Comparison of ENCODE assay signal across 8 cellular contexts in the genomic region with DNA sequence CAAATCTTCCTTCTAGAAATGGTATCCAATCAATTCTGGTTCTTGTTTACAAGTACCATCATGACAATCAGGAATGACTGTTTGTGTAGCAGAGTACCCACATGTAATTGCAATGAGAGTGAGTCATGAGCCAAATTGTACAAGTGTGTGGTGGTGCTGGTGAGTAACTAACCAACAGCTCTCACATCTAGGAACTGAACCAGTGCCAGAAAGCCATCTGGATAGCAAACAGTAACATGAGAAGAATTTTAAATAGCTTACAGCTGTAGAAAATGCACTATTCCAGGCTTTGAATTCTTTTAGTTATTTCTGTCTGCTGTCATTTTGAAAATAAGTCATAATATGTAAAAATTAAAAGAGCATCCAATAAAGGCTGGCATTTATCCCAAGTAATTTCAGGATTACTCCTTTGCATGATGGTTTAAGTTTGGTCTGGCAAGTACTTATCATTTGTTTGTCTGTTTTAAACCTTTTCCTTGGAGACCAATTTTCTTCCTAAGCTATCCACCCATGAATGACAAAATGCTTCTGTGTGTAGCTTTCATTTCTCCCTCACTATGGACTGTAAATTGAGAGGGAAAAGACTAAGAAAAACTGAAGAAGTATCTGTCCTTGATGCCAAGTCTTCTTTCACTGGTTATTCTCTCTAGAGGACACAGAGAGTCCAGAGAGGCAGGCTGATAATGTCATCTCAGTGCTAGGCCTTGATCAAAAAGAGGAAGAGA.
DNase-seq lines count a peak whose midpoint lies in the region; ATAC-seq and TF ChIP-seq lines count a peak whose summit lies in the region.

No MANE protein-coding gene starts in this region.

- H3K9me3 Mint-ChIP-seq in T-helper 2 cell treated with Interferon-gamma antibody and Interleukin-4, amounts not matched to agents 5 μg/mL and 100 μg/mL, for 36 hours: peaks cover 6% of the 10 kb centered on the region
- no peaks in the 10 kb centered on the region for H3K9me3 Mint-ChIP-seq in osteocyte (ENCODE audit: unreplicated experiment)

- no peak overlapping the region for H3K27ac Mint-ChIP-seq in T-helper 2 cell treated with Interferon-gamma antibody and Interleukin-4, amounts not matched to agents 5 μg/mL and 100 μg/mL, for 36 hours
- H3K27ac Mint-ChIP-seq in osteocyte (ENCODE audit: unreplicated experiment): peak overlapping the region; percentile 87

- no peak for ATAC-seq in HG02840 (IDR thresholded peaks at IDR 0.05; ENCODE audit: low FRiP score, unreplicated experiment)

- no peak for TF ChIP-seq CTCF in fibroblast of the aortic adventitia (IDR thresholded peaks at IDR 0.05; ENCODE audit: insufficient read depth, low read length)
- no peak for TF ChIP-seq CTCF in osteocyte (IDR thresholded peaks at IDR 0.05)

- peaks cover 19% of the 10 kb centered on the region for H3K4me1 Mint-ChIP-seq in T-helper 2 cell treated with Interferon-gamma antibody and Interleukin-4, amounts not matched to agents 5 μg/mL and 100 μg/mL, for 36 hours (ENCODE audit: low read depth)
- H3K4me1 Mint-ChIP-seq in osteocyte (ENCODE audit: unreplicated experiment): peaks cover 40% of the 10 kb centered on the region

- no peak overlapping the region for H3K4me3 ChIP-seq in fibroblast of the aortic adventitia (ENCODE audit: low read depth, low read length)

- peaks cover 11% of the 10 kb centered on the region for H3K36me3 Mint-ChIP-seq in T-helper 2 cell treated with Interferon-gamma antibody and Interleukin-4, amounts not matched to agents 5 μg/mL and 100 μg/mL, for 36 hours (ENCODE audit: low read depth)
- no peaks in the 10 kb centered on the region for H3K36me3 Mint-ChIP-seq in osteocyte (ENCODE audit: unreplicated experiment)

- no peak overlapping the region for H3K4me3 Mint-ChIP-seq in T-helper 2 cell treated with Interferon-gamma antibody and Interleukin-4, amounts not matched to agents 5 μg/mL and 100 μg/mL, for 36 hours
- H3K4me3 Mint-ChIP-seq in osteocyte (ENCODE audit: unreplicated experiment): peak overlapping the region; percentile 9

- no peaks in the 10 kb centered on the region for H3K27me3 Mint-ChIP-seq in T-helper 2 cell treated with Interferon-gamma antibody and Interleukin-4, amounts not matched to agents 5 μg/mL and 100 μg/mL, for 36 hours (ENCODE audit: low read depth)
- no peaks in the 10 kb centered on the region for H3K27me3 Mint-ChIP-seq in osteocyte (ENCODE audit: unreplicated experiment)

- DNase-seq in D341Med (ENCODE audit: low spot score) (peak; percentile 50), H4 (ENCODE audit: low spot score) (peak; percentile 99), NCI-H128 (lab: John Stamatoyannopoulos, UW; ENCODE audit: unreplicated experiment) (peak; percentile 97), fibroblast of the aortic adventitia (ENCODE audit: low read depth) (peak; percentile 100), osteocyte (ENCODE audit: extremely low spot score, unreplicated experiment) (no peak), SK-N-DZ (ENCODE audit: low spot score) (no peak)
- peak; percentile 42 for DNase-seq in T-helper 2 cell treated with Interferon-gamma antibody and Interleukin-4, amounts not matched to agents 5 μg/mL and 100 μg/mL, for 36 hours (ENCODE audit: low spot score)

Comparison
In these comparisons a context has a peak if more than half of its experiments do, and no peak if none do; other contexts are left out.
1. DNase-seq: peak in D341Med (single experiment), H4 (single experiment), NCI-H128 (single experiment), T-helper 2 cell treated with Interferon-gamma antibody and Interleukin-4, amounts not matched to agents 5 μg/mL and 100 μg/mL, for 36 hours (single experiment) and fibroblast of the aortic adventitia (single experiment); none in osteocyte (single experiment) and SK-N-DZ (single experiment).